ENCODE assay signal across 20 cellular contexts in genomic region chr7:47739301-47739870, GRCh38.
DNase-seq lines count a peak whose midpoint lies in the region; ATAC-seq, FAIRE-seq and TF ChIP-seq lines count a peak whose summit lies in the region.
"Had no signal": no experiment of that assay in that cellular context is flagged by ENCODE, and none has a peak within 500 bp of the region (broad histone marks: within the 10 kb centered on the region; RNA-seq: fewer than 3 reads in every experiment).

No MANE protein-coding gene starts in this region.

- H3K9me3 Mint-ChIP-seq in neural crest cell, result no peaks in the 10 kb centered on the region
- H3K9me3 Mint-ChIP-seq: HFFc6 had no signal

- WGBS in HepG2 (ENCODE audit: low lambda C conversion rate), result 89% methylated on average over 7 of the region's 9 CpGs
- 82% methylated on average over 5 of the region's 9 CpGs for WGBS in right lobe of liver (ENCODE audit: insufficient coverage, low coverage, low lambda C conversion rate, missing lambda C conversion rate)

- H3K9ac ChIP-seq in HepG2 (ENCODE audit: insufficient read depth, low read depth, low read length), result no peak overlapping the region

- peak overlapping the region; percentile 11; the same call in 1 of the 2 replicates for H3K4me2 ChIP-seq in HepG2 (ENCODE audit: low read depth, low read length)

- H3K36me3 ChIP-seq in HepG2 (replicated peaks in 1 of 2; ENCODE audit: control insufficient read depth in 1 of 2, insufficient read depth in 2 of 2, low read length in 2 of 2) (no peaks in the 10 kb centered on the region), right lobe of liver (no peaks in the 10 kb centered on the region)
- H3K36me3 ChIP-seq: MG63, Peyer's patch had no signal

- peak overlapping the region; percentile 14 for H3K4me3 Mint-ChIP-seq in neural crest cell
- H3K4me3 Mint-ChIP-seq: CD4-positive, CD25-positive, alpha-beta regulatory T cell; HFFc6 had no signal

- FAIRE-seq in HepG2 (lab: Jason Lieb, UNC) (no peak), urothelium cell line (lab: Jason Lieb, UNC) (peak; percentile 30)
- FAIRE-seq: A204.1 had no signal

- H3K27me3 ChIP-seq in HepG2 (ENCODE audit: control insufficient read depth in 1 of 2, insufficient read depth in 2 of 2, low read length in 2 of 2) (no peaks in the 10 kb centered on the region), right lobe of liver (no peaks in the 10 kb centered on the region)
- H3K27me3 ChIP-seq: MG63, Peyer's patch had no signal

- H3K4me3 ChIP-seq in HepG2 (replicated peaks in 1 of 3; ENCODE audit: insufficient read depth in 1 of 3, low read depth in 2 of 3, low read length in 3 of 3) (no peak overlapping the region), right lobe of liver (no peak overlapping the region), coronary artery (no peak overlapping the region)
- H3K4me3 ChIP-seq: MG63, Peyer's patch had no signal

- CTCF ChIA-PET in HepG2 (lab: Yijun Ruan, JAX; ENCODE audit: low intra/inter-chr PET ratio, low total read pairs), result no interaction called here

- ATAC-seq in HepG2 (no peak), right lobe of liver (no peak), HG03135 (IDR thresholded peaks at IDR 0.05; ENCODE audit: unreplicated experiment) (no peak), GM21717 (IDR thresholded peaks at IDR 0.05; ENCODE audit: unreplicated experiment) (no peak), sciatic nerve (no peak)

- POLR2A ChIA-PET in HepG2 (lab: Yijun Ruan, JAX), result no interaction called here

- peaks cover 72% of the 10 kb centered on the region for H3K4me1 Mint-ChIP-seq in neural crest cell

- H3K9me3 ChIP-seq in HepG2 (ENCODE audit: low read length) (no peaks in the 10 kb centered on the region), right lobe of liver (no peaks in the 10 kb centered on the region)
- H3K9me3 ChIP-seq: MG63, Peyer's patch had no signal

- H3K27ac ChIP-seq in HepG2 (ENCODE audit: extremely low read length, insufficient read depth, low read length) (peak overlapping the region; percentile 49), right lobe of liver (no peak overlapping the region), coronary artery (no peak overlapping the region)
- H3K27ac ChIP-seq: Peyer's patch had no signal

- H3K79me2 ChIP-seq in HepG2 (ENCODE audit: insufficient read depth, low read length), result no peaks in the 10 kb centered on the region

- TF ChIP-seq POLR2A in HepG2 (IDR thresholded peaks at IDR 0.05; ENCODE audit: insufficient read depth in 1 of 2, low read depth in 2 of 2, low read length in 2 of 2) (no peak), right lobe of liver (IDR thresholded peaks at IDR 0.05) (no peak)

- TF ChIP-seq RAD21 in HepG2 (CRISPR knock-in tag; IDR thresholded peaks at IDR 0.05), result no peak

- BruUV-seq in HepG2 (replicated peaks; lab: Mats Ljungman, UMichigan), result no TSS peak

- no peaks in the 10 kb centered on the region for H3K27me3 Mint-ChIP-seq in neural crest cell (ENCODE audit: low read depth)

- H4K20me1 ChIP-seq in HepG2 (ENCODE audit: insufficient read depth, low read length), result no peaks in the 10 kb centered on the region

- intact Hi-C loops in HepG2 (cut with micrococcal nuclease; ENCODE audit: unreplicated experiment) (no loop called here), right lobe of liver (cut with DNase I) (no loop called here), sciatic nerve (cut with DNase I) (no loop called here)

- TF ChIP-seq EP300 in HepG2 (IDR thresholded peaks at IDR 0.05; ENCODE audit: low read depth in 2 of 2, low read length in 2 of 2) (no peak), HepG2 (CRISPR knock-in tag; IDR thresholded peaks at IDR 0.05; ENCODE audit: borderline replicate concordance) (no peak)

- TF ChIP-seq CTCF in HepG2 (CRISPR knock-in tag; IDR thresholded peaks at IDR 0.05), result no peak
- TF ChIP-seq CTCF in right lobe of liver (IDR thresholded peaks at IDR 0.05), result no peak
- TF ChIP-seq CTCF in coronary artery (IDR thresholded peaks at IDR 0.05), result no peak
- no peak for TF ChIP-seq CTCF in neural crest cell (conservative IDR thresholded peaks at IDR 0.05)

- H3K27ac Mint-ChIP-seq in neural crest cell (ENCODE audit: unreplicated experiment), result no peak overlapping the region
- H3K27ac Mint-ChIP-seq: HFFc6 had no signal

- H3K4me1 ChIP-seq in HepG2 (ENCODE audit: insufficient read depth, low read length), result peaks cover 76% of the 10 kb centered on the region
- H3K4me1 ChIP-seq in right lobe of liver, result no peaks in the 10 kb centered on the region
- H3K4me1 ChIP-seq: Peyer's patch had no signal

- DNase-seq in HepG2 (ENCODE audit: low spot score) (no peak), right lobe of liver (no peak), coronary artery (ENCODE audit: low spot score) (peak; percentile 21), neural crest cell (ENCODE audit: low read depth, low spot score) (no peak), urothelium cell line (ENCODE audit: low spot score) (no peak), sciatic nerve (ENCODE audit: low spot score) (no peak)
- DNase-seq: CD4-positive, CD25-positive, alpha-beta regulatory T cell; DND-41; GOT3; HFFc6; KG1; MG63; NCI-H2029; NCI-H2171 treated with DMSO at 0.1 percent for 48 hours; NCI-H510A; SHP77 treated with DMSO at 0.1 percent for 48 hours had no signal

- H2AFZ ChIP-seq in HepG2 (ENCODE audit: low read length), result no peak overlapping the region

- no peaks in the 10 kb centered on the region for H3K36me3 Mint-ChIP-seq in neural crest cell (ENCODE audit: low read depth)
- H3K36me3 Mint-ChIP-seq: CD4-positive, CD25-positive, alpha-beta regulatory T cell had no signal

- in situ Hi-C loops in HepG2 (cut with HindIII; ENCODE audit: extremely low pct_ligation_motif_present, low pct_unique_long_range_greater_than_20kb), result no loop called here

TF ChIP-seq in HepG2, 621 proteins besides CTCF, POLR2A, EP300 and RAD21:
- TF ChIP-seq SALL1 (CRISPR knock-in tag; IDR thresholded peaks at IDR 0.05) (no peak), ZFX (CRISPR knock-in tag; IDR thresholded peaks at IDR 0.05; ENCODE audit: low read depth) (0 out of 2 replicates have a peak, but pooled peaks have one; percentile 3), LBX2 (CRISPR knock-in tag; IDR thresholded peaks at IDR 0.05; ENCODE audit: borderline replicate concordance) (no peak), ELF1 (CRISPR knock-in tag; IDR thresholded peaks at IDR 0.05) (no peak), GATA4 (IDR thresholded peaks at IDR 0.05; ENCODE audit: borderline replicate concordance, low read depth) (no peak), HMG20B (CRISPR knock-in tag; conservative IDR thresholded peaks at IDR 0.05) (no peak), HNF1B (CRISPR knock-in tag; IDR thresholded peaks at IDR 0.05) (no peak)
